ENCODE assay signal across 12 cellular contexts in the genomic region with DNA sequence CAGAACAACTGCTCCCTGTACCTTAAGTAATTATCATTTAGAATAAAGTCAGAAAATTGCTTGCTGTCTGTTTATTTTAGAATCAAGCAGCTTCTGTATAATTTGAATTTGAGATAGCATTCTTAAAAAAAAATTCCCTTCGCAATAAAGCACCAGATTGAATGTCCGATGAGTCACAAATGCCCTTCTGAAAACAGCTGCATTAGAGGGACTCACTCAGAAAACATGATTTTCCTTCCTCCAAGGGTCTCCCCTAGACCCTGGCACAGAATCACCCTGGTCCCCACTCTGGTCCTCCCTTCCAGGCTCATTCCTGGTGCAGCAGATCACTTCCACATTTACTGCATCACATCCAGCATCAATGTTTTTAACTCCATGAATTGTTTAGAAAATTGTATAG.
DNase-seq lines count a peak whose midpoint lies in the region; ATAC-seq, FAIRE-seq and TF ChIP-seq lines count a peak whose summit lies in the region.
"Had no signal": no experiment of that assay in that cellular context is flagged by ENCODE, and none has a peak within 500 bp of the region (broad histone marks: within the 10 kb centered on the region; RNA-seq: fewer than 3 reads in every experiment).

No MANE protein-coding gene starts in this region.

- no peak for ATAC-seq in GM21786 (IDR thresholded peaks at IDR 0.05; ENCODE audit: unreplicated experiment)
- ATAC-seq: GM12878 had no signal

- H3K36me3 ChIP-seq in bronchial epithelial cell (ENCODE audit: control insufficient read depth, insufficient read depth, low read length) (no peaks in the 10 kb centered on the region), kidney (ENCODE audit: control insufficient read depth in 1 of 2, insufficient read depth in 2 of 2, low read length in 2 of 2) (no peaks in the 10 kb centered on the region)
- H3K36me3 ChIP-seq: BLaER1, heart left ventricle had no signal

- no peak overlapping the region for H3K9ac ChIP-seq in kidney (ENCODE audit: low read length in 2 of 2)
- H3K9ac ChIP-seq: BLaER1 had no signal

- H3K4me1 ChIP-seq in kidney (ENCODE audit: control insufficient read depth in 1 of 2, insufficient read depth in 1 of 2, low read depth in 1 of 2, low read length in 2 of 2): peaks cover 0 to 5% of the 10 kb centered on the region in 2 donors

- no peak for TF ChIP-seq CTCF in bronchial epithelial cell (IDR thresholded peaks at IDR 0.05; ENCODE audit: insufficient read depth, low read length, severe bottlenecking)
- no peak for TF ChIP-seq CTCF in kidney (IDR thresholded peaks at IDR 0.05; ENCODE audit: borderline replicate concordance, extremely low read depth, insufficient read depth)

- H3K9me3 ChIP-seq in kidney (ENCODE audit: control insufficient read depth in 1 of 2, low read length in 2 of 2): peaks cover 0 to 8% of the 10 kb centered on the region in 2 donors

- intact Hi-C loops in kidney (cut with DNase I): no loop called here

- peak; percentile 99 for FAIRE-seq in A204.1 (lab: Jason Lieb, UNC)
- peak; percentile 9 for FAIRE-seq in HTR-8/SVneo (lab: Jason Lieb, UNC)
- FAIRE-seq in bronchial epithelial cell (lab: Jason Lieb, UNC): no peak
- FAIRE-seq in kidney (lab: Jason Lieb, UNC): no peak
- FAIRE-seq: GM12878 had no signal

- no peak overlapping the region for H3K27ac ChIP-seq in kidney (ENCODE audit: low read depth in 2 of 2, low read length in 2 of 2)
- H3K27ac ChIP-seq: BLaER1 had no signal

- H3K4me3 ChIP-seq in bronchial epithelial cell (ENCODE audit: low read depth, low read length) (no peak overlapping the region), kidney (ENCODE audit: low read length in 2 of 2) (no peak overlapping the region)
- H3K4me3 ChIP-seq: BLaER1, GM12878, heart left ventricle had no signal

- H3K27me3 ChIP-seq in bronchial epithelial cell (ENCODE audit: control insufficient read depth, insufficient read depth, low read length): no peaks in the 10 kb centered on the region
- H3K27me3 ChIP-seq: BLaER1, heart left ventricle had no signal

- peak; percentile 28 for DNase-seq in HTR-8/SVneo (ENCODE audit: insufficient read length, low spot score)
- peak; percentile 58 for DNase-seq in bronchial epithelial cell (ENCODE audit: low read depth)
- peak; percentile 40 for DNase-seq in kidney tubule cell (ENCODE audit: low spot score)
- no peak for DNase-seq in kidney
- no peak for DNase-seq in iPS-NIHi7 (ENCODE audit: extremely low spot score)
- no peak for DNase-seq in stimulated activated CD4-positive, alpha-beta T cell treated with anti-CD3 and anti-CD28 coated beads, Interleukin-4, amount 100 ng/mL, for 4 hours
- DNase-seq: activated naive CD8-positive, alpha-beta T cell treated with anti-CD3 and anti-CD28 coated beads, Interleukin-2, amount 10 ng/mL, durations not matched to agents 7 days and 5 days had no signal

Comparison
In these comparisons a context has a peak if more than half of its experiments do, and no peak if none do; other contexts are left out.
1. DNase-seq: peak in HTR-8/SVneo (single experiment), bronchial epithelial cell (single experiment) and kidney tubule cell (single experiment); none in kidney (single experiment), iPS-NIHi7 (single experiment) and stimulated activated CD4-positive, alpha-beta T cell treated with anti-CD3 and anti-CD28 coated beads, Interleukin-4, amount 100 ng/mL, for 4 hours (0 of 2).